Comparison of ENCODE assay signal across 1 cellular context in genomic region chr15:31571676-31572075, GRCh38.
TF ChIP-seq lines count a peak whose summit lies in the region.

No MANE protein-coding gene starts in this region.

TF ChIP-seq in GM23338, 12 proteins besides CTCF, POLR2A, EP300 and RAD21 (continued from another document):
- TF ChIP-seq ZNF462 (CRISPR knock-in tag; IDR thresholded peaks at IDR 0.05) (no peak), EZH2 (IDR thresholded peaks at IDR 0.05; ENCODE audit: low read depth, unreplicated experiment) (no peak), ZNF331 (CRISPR knock-in tag; IDR thresholded peaks at IDR 0.05; ENCODE audit: low read depth) (no peak)
